9 cellular contexts compared by ENCODE assay signal in the genomic region with DNA sequence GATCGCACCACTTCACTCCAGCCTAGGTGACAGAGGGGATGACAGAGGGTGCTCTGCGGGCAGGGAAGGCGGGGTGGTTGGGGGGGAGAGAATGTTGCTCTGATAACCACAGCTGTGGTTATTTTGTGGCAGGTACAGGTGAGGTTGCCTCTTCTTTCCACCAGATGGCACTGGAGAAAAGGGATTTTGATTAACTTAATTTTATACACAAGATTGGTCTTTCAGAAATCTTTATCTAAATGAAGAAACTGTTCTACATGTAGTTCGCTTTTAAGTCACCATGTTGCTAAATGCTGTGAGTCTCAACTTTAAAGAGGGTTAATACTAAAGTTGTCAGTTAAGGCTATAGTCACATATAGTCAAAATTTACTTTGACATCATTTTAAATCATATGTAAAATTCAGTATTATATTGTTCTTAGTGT. TPM values are rescaled to one million over a fixed set of nuclear protein-coding genes. Genes with fewer than 3 reads are reported as not detected.
DNase-seq lines count a peak whose midpoint lies in the region.
"Had no signal": no experiment of that assay in that cellular context is flagged by ENCODE, and none has a peak within 500 bp of the region (broad histone marks: within the 10 kb centered on the region; RNA-seq: fewer than 3 reads in every experiment).

No MANE protein-coding gene starts in this region.

- peak; percentile 9 for DNase-seq in G401 (ENCODE audit: low spot score)
- peak; percentile 50 for DNase-seq in NAMALWA (ENCODE audit: low spot score)
- DNase-seq in activated T-cell treated with anti-CD3 and anti-CD28 coated beads for 4 hours: peak; percentile 14
- peak; percentile 7 for DNase-seq in glomerular visceral epithelial cell (ENCODE audit: extremely low spot score)
- peak; percentile 6 to 7 for DNase-seq in stimulated activated CD8-positive, alpha-beta memory T cell treated with anti-CD3 and anti-CD28 coated beads, Interleukin-15, amount 100 ng/mL, for 4 hours (ENCODE audit: low read depth in 2 of 2)
- no peak for DNase-seq in DMS114 treated with DMSO at 0.1 percent for 48 hours (lab: John Stamatoyannopoulos, UW; ENCODE audit: unreplicated experiment)
- DNase-seq in NCI-H526 treated with DMSO at 0.1 percent for 48 hours (lab: John Stamatoyannopoulos, UW): no peak
- no peak for DNase-seq in NCI-H226

- in situ Hi-C loops in G401 (cut with HindIII; ENCODE audit: low sequenced_read_pairs): no loop called here

RNA-seq across cellular contexts. Expression of a gene that starts 25.7 kb away (rescaled TPM):
- total RNA-seq in G401 (2014; rRNA removed; shearing (Covaris generic)): not detected in 2 replicates
- total RNA-seq: T-helper 2 cell treated with Interferon-gamma antibody and Interleukin-4, amounts not matched to agents 100 ng/mL and 5 ng/mL, for 36 hours had no signal

RNA-seq across cellular contexts. Expression of a gene that starts 32.8 kb away (rescaled TPM):
- total RNA-seq in G401 (2014; rRNA removed; shearing (Covaris generic)): 19.7 and 25.5 TPM in 2 replicates

Comparison
In these comparisons a context has a peak if more than half of its experiments do, and no peak if none do; other contexts are left out.
1. DNase-seq: peak in G401 (single experiment), NAMALWA (single experiment), activated T-cell treated with anti-CD3 and anti-CD28 coated beads for 4 hours (single experiment), glomerular visceral epithelial cell (single experiment) and stimulated activated CD8-positive, alpha-beta memory T cell treated with anti-CD3 and anti-CD28 coated beads, Interleukin-15, amount 100 ng/mL, for 4 hours (2 of 2); none in DMS114 treated with DMSO at 0.1 percent for 48 hours (single experiment), NCI-H526 treated with DMSO at 0.1 percent for 48 hours (single experiment) and NCI-H226 (single experiment).